ENCODE assay signal across 8 cellular contexts in genomic region chr3:38029400-38030125, GRCh38. TPM values are rescaled to one million over a fixed set of nuclear protein-coding genes. Genes with fewer than 3 reads are reported as not detected.
A peak's percentile ranks its signal among the peaks of the same experiment; 100 is the strongest.
DNase-seq lines count a peak whose midpoint lies in the region; ATAC-seq and TF ChIP-seq lines count a peak whose summit lies in the region.

Gene PLCD1 (minus strand): TSS chr3:38029642. CDS start chr3:38029539, 103 bp downstream.

- H3K27me3 Mint-ChIP-seq in chondrocyte (ENCODE audit: low read depth): no peaks in the 10 kb centered on the region

- no peaks in the 10 kb centered on the region for H3K9me3 ChIP-seq in gastrocnemius medialis

- peak in 1 of 2 donors; percentile 3 for ATAC-seq in gastrocnemius medialis
- no peak for ATAC-seq in HG02884 (IDR thresholded peaks at IDR 0.05; ENCODE audit: unreplicated experiment)
- no peak for ATAC-seq in HG03432 (IDR thresholded peaks at IDR 0.05; ENCODE audit: unreplicated experiment)

- H3K36me3 ChIP-seq in gastrocnemius medialis: no peaks in the 10 kb centered on the region

- DNase-seq in Daoy (ENCODE audit: low read depth) (peak; percentile 40), T follicular helper cell (ENCODE audit: low read depth) (peak; percentile 28), chondrocyte (ENCODE audit: low spot score) (peak; percentile 93), iPS-NIHi11 (ENCODE audit: low spot score) (peak; percentile 95), gastrocnemius medialis (peak; percentile 40 to 61), COLO668 (lab: John Stamatoyannopoulos, UW; ENCODE audit: unreplicated experiment) (no peak)

- peaks cover 0 to 15% (median 5%) of the 10 kb centered on the region in 3 donors for H3K27me3 ChIP-seq in gastrocnemius medialis

- H3K4me3 ChIP-seq in gastrocnemius medialis: peak within 1 kb of the TSS; percentile 59 to 75 (median 64)

- TF ChIP-seq POLR2A in gastrocnemius medialis (IDR thresholded peaks at IDR 0.05): peak in 1 of 2 donors; percentile 11

- H3K4me1 ChIP-seq in gastrocnemius medialis: peaks cover 6 to 19% of the 10 kb centered on the region in 2 donors

- no peaks in the 10 kb centered on the region for H3K9me3 Mint-ChIP-seq in chondrocyte (ENCODE audit: low read depth)

- H3K4me1 Mint-ChIP-seq in chondrocyte (ENCODE audit: low read depth): peaks cover 35% of the 10 kb centered on the region

- in situ Hi-C loops in gastrocnemius medialis (cut with MboI; ENCODE audit: low sequenced_read_pairs in 4 of 4): no loop called here

- H3K27ac Mint-ChIP-seq in chondrocyte (ENCODE audit: unreplicated experiment): peak within 1 kb of the TSS; percentile 94

- H3K4me3 Mint-ChIP-seq in chondrocyte (ENCODE audit: unreplicated experiment): peak within 1 kb of the TSS; percentile 69

- peak within 1 kb of the TSS; percentile 50 to 70 (median 68) for H3K27ac ChIP-seq in gastrocnemius medialis

- intact Hi-C loops in gastrocnemius medialis (cut with DNase I; ENCODE audit: low total_unique reads): no loop called here

- H3K36me3 Mint-ChIP-seq in chondrocyte (ENCODE audit: low read depth): no peaks in the 10 kb centered on the region

- TF ChIP-seq CTCF in chondrocyte (IDR thresholded peaks at IDR 0.05) (no peak), gastrocnemius medialis (IDR thresholded peaks at IDR 0.05 in 4 of 5, conservative IDR thresholded peaks at IDR 0.05 in 1 of 5) (no peak)

RNA-seq across cellular contexts. Expression of gene PLCD1, which starts in this region (rescaled TPM):
- total RNA-seq in Daoy (2014; rRNA removed; shearing (Covaris generic)): 1.7 and 1.9 TPM in 2 replicates
- 19.0 to 28.2 TPM (median 23.6 TPM) in 3 replicates for total RNA-seq in chondrocyte
- total RNA-seq in gastrocnemius medialis: 1 to 10 TPM; 2.4 to 6.2 (median 4.7) TPM
